In the genomic region with DNA sequence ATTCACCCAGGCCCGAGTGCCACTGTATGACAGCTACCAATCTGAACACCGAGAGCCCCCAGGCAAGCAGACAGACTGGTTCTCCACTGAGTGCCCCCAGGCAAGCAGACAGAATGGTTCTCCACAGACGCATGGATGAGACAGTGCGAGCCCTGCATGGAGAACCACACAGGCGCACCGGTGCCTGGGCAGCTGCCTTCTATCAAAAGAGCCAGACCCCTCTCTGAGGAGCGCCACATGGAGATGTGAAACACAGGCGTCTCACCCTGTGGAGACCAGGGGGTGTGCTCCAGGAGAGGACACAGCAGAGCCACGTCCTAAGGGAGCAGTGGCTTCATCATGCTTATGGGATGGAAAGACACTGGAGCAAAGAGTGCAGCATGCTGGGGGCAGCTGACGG, we compare ENCODE assay signal across 17 cellular contexts.
DNase-seq lines count a peak whose midpoint lies in the region; ATAC-seq and TF ChIP-seq lines count a peak whose summit lies in the region.
"Had no signal": no experiment of that assay in that cellular context is flagged by ENCODE, and none has a peak within 500 bp of the region (broad histone marks: within the 10 kb centered on the region; RNA-seq: fewer than 3 reads in every experiment).

No MANE protein-coding gene starts in this region.

- no peak overlapping the region for H3K9ac ChIP-seq in Karpas-422 (ENCODE audit: low read length)

- peaks cover 82% of the 10 kb centered on the region for H3K36me3 Mint-ChIP-seq in activated T-cell treated with anti-CD3 and anti-CD28 coated beads, Interleukin-2, amount 50 U/mL, for 24 hours (ENCODE audit: low read depth)

- H3K36me3 ChIP-seq in BE2C, result peaks cover 33% of the 10 kb centered on the region
- H3K36me3 ChIP-seq in spleen, result peaks cover 0 to 100% (median 81%) of the 10 kb centered on the region in 6 donors
- H3K36me3 ChIP-seq in Karpas-422 (ENCODE audit: insufficient read depth, low read length), result peaks cover 45% of the 10 kb centered on the region

- H3K27ac ChIP-seq in angular gyrus (ENCODE audit: low read depth, low read length) (peak overlapping the region; percentile 58), layer of hippocampus (ENCODE audit: low read depth, low read length) (peak overlapping the region; percentile 39), spleen (no peak overlapping the region), Karpas-422 (ENCODE audit: low read length) (no peak overlapping the region)

- H3K9me3 ChIP-seq in BE2C, result no peaks in the 10 kb centered on the region
- no peaks in the 10 kb centered on the region for H3K9me3 ChIP-seq in spleen
- no peaks in the 10 kb centered on the region for H3K9me3 ChIP-seq in Karpas-422 (ENCODE audit: low read length)
- H3K9me3 ChIP-seq: Caco-2 had no signal

- H3K4me1 ChIP-seq in BE2C, result peaks cover 25% of the 10 kb centered on the region
- peaks cover 0 to 6% (median 3%) of the 10 kb centered on the region in 6 donors for H3K4me1 ChIP-seq in spleen
- no peaks in the 10 kb centered on the region for H3K4me1 ChIP-seq in Karpas-422 (ENCODE audit: low read length)
- H3K4me1 ChIP-seq: Caco-2 had no signal

- no peak for TF ChIP-seq CTCF in BE2C (IDR thresholded peaks at IDR 0.05; ENCODE audit: low read depth, low read length)
- no peak for TF ChIP-seq CTCF in spleen (IDR thresholded peaks at IDR 0.05 in 8 of 11, conservative IDR thresholded peaks at IDR 0.05 in 3 of 11)

- H3K9me2 ChIP-seq in Karpas-422 (replicated peaks; ENCODE audit: insufficient read depth, low read length), result no peaks in the 10 kb centered on the region

- no peaks in the 10 kb centered on the region for H3K27me3 Mint-ChIP-seq in activated T-cell treated with anti-CD3 and anti-CD28 coated beads, Interleukin-2, amount 50 U/mL, for 24 hours
- H3K27me3 Mint-ChIP-seq: CD4-positive, alpha-beta T cell had no signal

- H4K20me1 ChIP-seq in Karpas-422 (ENCODE audit: insufficient read depth, low read depth, low read length), result no peaks in the 10 kb centered on the region; the same call in 1 of the 2 replicates

- H3K27me3 ChIP-seq in BE2C, result no peaks in the 10 kb centered on the region
- no peaks in the 10 kb centered on the region for H3K27me3 ChIP-seq in layer of hippocampus (ENCODE audit: control insufficient read depth, insufficient read depth, low read length)
- no peaks in the 10 kb centered on the region for H3K27me3 ChIP-seq in spleen (replicated peaks in 1 of 7)
- no peaks in the 10 kb centered on the region for H3K27me3 ChIP-seq in Karpas-422 (ENCODE audit: low read length)

- no peak overlapping the region for H3K27ac Mint-ChIP-seq in activated T-cell treated with anti-CD3 and anti-CD28 coated beads, Interleukin-2, amount 50 U/mL, for 24 hours
- H3K27ac Mint-ChIP-seq: CD4-positive, alpha-beta T cell had no signal

- 0 out of 2 replicates have a peak, but pooled peaks cover 5% of the 10 kb centered on the region for H3K79me2 ChIP-seq in Karpas-422 (ENCODE audit: low read length)

- no peak overlapping the region for H3K4me3 Mint-ChIP-seq in activated T-cell treated with anti-CD3 and anti-CD28 coated beads, Interleukin-2, amount 50 U/mL, for 24 hours
- H3K4me3 Mint-ChIP-seq: CD4-positive, alpha-beta T cell had no signal

- no peaks in the 10 kb centered on the region for H3K9me3 Mint-ChIP-seq in activated T-cell treated with anti-CD3 and anti-CD28 coated beads, Interleukin-2, amount 50 U/mL, for 24 hours
- H3K9me3 Mint-ChIP-seq: CD4-positive, alpha-beta T cell had no signal

- WGBS in spleen, 5 donors, result 89 to 96% (median 94%) methylated on average over 10 of the region's 10 CpGs

- peak; percentile 83 for DNase-seq in BE2C
- DNase-seq in spleen, result peak; percentile 69
- DNase-seq in GM19240 (ENCODE audit: insufficient read length, low spot score), result no peak
- no peak for DNase-seq in activated T-cell treated with anti-CD3 and anti-CD28 coated beads, Interleukin-2, amount 50 U/mL, for 24 hours
- no peak for DNase-seq in Karpas-422
- DNase-seq: Caco-2; CD4-positive, alpha-beta T cell; GOT3; NCI-H1105; NCI-H2081 treated with DMSO at 0.1 percent for 48 hours; NCI-H510A; NCI-H748 treated with DMSO at 0.1 percent for 48 hours; RPMI8226 had no signal

- no peak for ATAC-seq in GM18511 (IDR thresholded peaks at IDR 0.05; ENCODE audit: unreplicated experiment)
- ATAC-seq: HCT116 had no signal

- H3K4me3 ChIP-seq in BE2C (ENCODE audit: low read depth, low read length) (no peak overlapping the region), spleen (no peak overlapping the region), Karpas-422 (ENCODE audit: low read length) (no peak overlapping the region)

- intact Hi-C loops in spleen (cut with DNase I; ENCODE audit: low total_unique reads), result no loop called here

- TF ChIP-seq POLR2A in spleen (IDR thresholded peaks at IDR 0.05), result no peak

- H3K4me1 Mint-ChIP-seq in activated T-cell treated with anti-CD3 and anti-CD28 coated beads, Interleukin-2, amount 50 U/mL, for 24 hours (ENCODE audit: low read depth), result no peaks in the 10 kb centered on the region

- H2AFZ ChIP-seq in Karpas-422 (ENCODE audit: low read length), result no peak overlapping the region

- no peak overlapping the region for H3K4me2 ChIP-seq in Karpas-422 (ENCODE audit: low read depth, low read length, poor library complexity, severe bottlenecking)

Comparison
In these comparisons a context has a peak if more than half of its experiments do, and no peak if none do; other contexts are left out.
1. DNase-seq: peak in BE2C (single experiment) and spleen (single experiment); none in GM19240 (single experiment), activated T-cell treated with anti-CD3 and anti-CD28 coated beads, Interleukin-2, amount 50 U/mL, for 24 hours (single experiment) and Karpas-422 (single experiment).
2. H3K27ac ChIP-seq: peak in angular gyrus (single experiment) and layer of hippocampus (single experiment); none in spleen (0 of 8) and Karpas-422 (single experiment).